Comparison of ENCODE assay signal across 1 cellular context in the genomic region with DNA sequence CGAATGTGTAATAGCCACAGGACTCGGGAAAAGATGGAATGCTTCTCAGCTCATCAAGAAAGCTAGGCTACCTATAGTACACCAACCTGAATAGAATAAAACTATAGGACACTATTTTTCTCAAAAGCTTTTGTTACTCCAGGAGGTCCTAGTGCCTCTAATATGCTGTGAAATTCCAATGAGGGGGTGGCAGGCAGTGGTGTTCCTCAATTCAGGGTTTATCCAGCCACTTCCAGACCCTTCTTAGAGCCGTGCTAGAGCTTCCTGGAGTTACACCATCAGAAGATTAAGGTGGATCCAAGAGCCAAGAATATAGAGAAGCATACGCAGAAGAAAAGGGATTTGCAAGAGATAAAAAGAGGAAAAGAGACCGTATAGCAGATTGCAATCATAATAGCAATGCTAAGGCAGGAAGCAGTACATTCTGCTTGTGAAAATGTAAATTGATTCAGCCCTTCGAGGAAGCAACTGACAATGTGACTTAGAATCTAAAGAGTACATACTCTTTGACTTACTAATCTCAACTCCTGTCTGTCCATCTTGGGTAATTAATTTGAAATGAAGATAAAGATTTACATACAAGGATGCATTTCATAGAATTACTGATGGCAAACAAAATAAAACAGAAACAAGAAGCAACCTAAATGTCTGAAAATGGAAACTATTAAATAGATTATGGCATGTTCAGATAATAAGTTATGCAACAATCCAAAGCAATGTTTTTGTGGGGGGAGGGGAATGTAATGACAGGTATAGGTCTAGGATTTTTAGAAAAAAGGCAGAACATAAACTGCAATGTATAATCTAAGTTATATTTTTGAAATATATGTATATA.
A peak's percentile ranks its signal among the peaks of the same experiment; 100 is the strongest.
TF ChIP-seq lines count a peak whose summit lies in the region.

No MANE protein-coding gene starts in this region.

TF ChIP-seq in K562, 482 proteins besides CTCF, POLR2A, EP300 and RAD21 (continued from another document and continues in another):
- TF ChIP-seq ZBTB5 (IDR thresholded peaks at IDR 0.05) (no peak), TSC22D4 (tag; IDR thresholded peaks at IDR 0.05) (no peak), ZNF146 (CRISPR knock-in tag; IDR thresholded peaks at IDR 0.05; ENCODE audit: unreplicated experiment) (no peak), ELF4 (CRISPR knock-in tag; IDR thresholded peaks at IDR 0.05) (no peak), MLLT1 (IDR thresholded peaks at IDR 0.05) (peak; percentile 87 to 94), RHOXF2B (CRISPR knock-in tag; conservative IDR thresholded peaks at IDR 0.05) (no peak), IFI16 (CRISPR knock-in tag; IDR thresholded peaks at IDR 0.05) (no peak), DPF2 (IDR thresholded peaks at IDR 0.05) (peak; percentile 62; the same call in 1 of the 2 replicates), ZNF174 (CRISPR knock-in tag; IDR thresholded peaks at IDR 0.05) (no peak), HNRNPUL1 (IDR thresholded peaks at IDR 0.05; ENCODE audit: low read length) (no peak), BHLHE40 (IDR thresholded peaks at IDR 0.05; ENCODE audit: low read length) (no peak), ARNT (IDR thresholded peaks at IDR 0.05) (0 out of 4 replicates have a peak, but pooled peaks of 1 of the 2 experiments have one; percentile 58), THRAP3 (IDR thresholded peaks at IDR 0.05; ENCODE audit: borderline replicate concordance) (no peak), GTF2F1 (IDR thresholded peaks at IDR 0.05; ENCODE audit: low read depth, low read length) (no peak), SMAD2 (IDR thresholded peaks at IDR 0.05; ENCODE audit: low read depth, low read length) (no peak), STAG1 (CRISPR knock-in tag; IDR thresholded peaks at IDR 0.05; ENCODE audit: borderline replicate concordance) (no peak), ZNF280B (CRISPR knock-in tag; IDR thresholded peaks at IDR 0.05) (no peak), ZNF75A (CRISPR knock-in tag; IDR thresholded peaks at IDR 0.05) (no peak), ZNF324 (CRISPR knock-in tag; IDR thresholded peaks at IDR 0.05) (no peak), ZNF347 (CRISPR knock-in tag; IDR thresholded peaks at IDR 0.05; ENCODE audit: low read depth) (no peak), SAFB2 (IDR thresholded peaks at IDR 0.05; ENCODE audit: borderline replicate concordance, low read depth, low read length, severe bottlenecking) (no peak), CC2D1A (IDR thresholded peaks at IDR 0.05) (0 out of 2 replicates have a peak, but pooled peaks have one; percentile 10), BMI1 (IDR thresholded peaks at IDR 0.05; ENCODE audit: low read length) (no peak), RBFOX2 (IDR thresholded peaks at IDR 0.05; ENCODE audit: low read depth, low read length) (no peak), ZNF431 (CRISPR knock-in tag; IDR thresholded peaks at IDR 0.05) (no peak), ZNF318 (IDR thresholded peaks at IDR 0.05; ENCODE audit: borderline replicate concordance in 1 of 2, low read depth in 1 of 2) (no peak), MCM5 (IDR thresholded peaks at IDR 0.05; ENCODE audit: low read depth) (no peak), TARDBP (IDR thresholded peaks at IDR 0.05) (no peak), POLR2B (IDR thresholded peaks at IDR 0.05; ENCODE audit: low read depth, partially characterized antibody) (no peak), ATF7 (IDR thresholded peaks at IDR 0.05) (no peak), TCF7 (IDR thresholded peaks at IDR 0.05; ENCODE audit: borderline replicate concordance) (no peak), BRD4 (IDR thresholded peaks at IDR 0.05) (no peak), TOE1 (IDR thresholded peaks at IDR 0.05; ENCODE audit: borderline replicate concordance) (no peak), TOE1 (CRISPR knock-in tag; IDR thresholded peaks at IDR 0.05; ENCODE audit: borderline replicate concordance, low read depth) (no peak), KDM4B (IDR thresholded peaks at IDR 0.05; ENCODE audit: borderline replicate concordance in 2 of 2, low read depth in 1 of 2) (no peak), MBD2 (IDR thresholded peaks at IDR 0.05; ENCODE audit: borderline replicate concordance, low read depth) (no peak), MXI1 (IDR thresholded peaks at IDR 0.05; ENCODE audit: low read depth, low read length) (no peak), CCNT2 (IDR thresholded peaks at IDR 0.05; ENCODE audit: borderline replicate concordance, extremely low read depth, insufficient read length, low read depth, low read length) (no peak)
- TF ChIP-seq, protein P1, sequence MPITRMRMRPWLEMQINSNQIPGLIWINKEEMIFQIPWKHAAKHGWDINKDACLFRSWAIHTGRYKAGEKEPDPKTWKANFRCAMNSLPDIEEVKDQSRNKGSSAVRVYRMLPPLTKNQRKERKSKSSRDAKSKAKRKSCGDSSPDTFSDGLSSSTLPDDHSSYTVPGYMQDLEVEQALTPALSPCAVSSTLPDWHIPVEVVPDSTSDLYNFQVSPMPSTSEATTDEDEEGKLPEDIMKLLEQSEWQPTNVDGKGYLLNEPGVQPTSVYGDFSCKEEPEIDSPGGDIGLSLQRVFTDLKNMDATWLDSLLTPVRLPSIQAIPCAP (CRISPR knock-in tag; IDR thresholded peaks at IDR 0.05; ENCODE audit: borderline replicate concordance), result no peak
- TF ChIP-seq, protein P2, sequence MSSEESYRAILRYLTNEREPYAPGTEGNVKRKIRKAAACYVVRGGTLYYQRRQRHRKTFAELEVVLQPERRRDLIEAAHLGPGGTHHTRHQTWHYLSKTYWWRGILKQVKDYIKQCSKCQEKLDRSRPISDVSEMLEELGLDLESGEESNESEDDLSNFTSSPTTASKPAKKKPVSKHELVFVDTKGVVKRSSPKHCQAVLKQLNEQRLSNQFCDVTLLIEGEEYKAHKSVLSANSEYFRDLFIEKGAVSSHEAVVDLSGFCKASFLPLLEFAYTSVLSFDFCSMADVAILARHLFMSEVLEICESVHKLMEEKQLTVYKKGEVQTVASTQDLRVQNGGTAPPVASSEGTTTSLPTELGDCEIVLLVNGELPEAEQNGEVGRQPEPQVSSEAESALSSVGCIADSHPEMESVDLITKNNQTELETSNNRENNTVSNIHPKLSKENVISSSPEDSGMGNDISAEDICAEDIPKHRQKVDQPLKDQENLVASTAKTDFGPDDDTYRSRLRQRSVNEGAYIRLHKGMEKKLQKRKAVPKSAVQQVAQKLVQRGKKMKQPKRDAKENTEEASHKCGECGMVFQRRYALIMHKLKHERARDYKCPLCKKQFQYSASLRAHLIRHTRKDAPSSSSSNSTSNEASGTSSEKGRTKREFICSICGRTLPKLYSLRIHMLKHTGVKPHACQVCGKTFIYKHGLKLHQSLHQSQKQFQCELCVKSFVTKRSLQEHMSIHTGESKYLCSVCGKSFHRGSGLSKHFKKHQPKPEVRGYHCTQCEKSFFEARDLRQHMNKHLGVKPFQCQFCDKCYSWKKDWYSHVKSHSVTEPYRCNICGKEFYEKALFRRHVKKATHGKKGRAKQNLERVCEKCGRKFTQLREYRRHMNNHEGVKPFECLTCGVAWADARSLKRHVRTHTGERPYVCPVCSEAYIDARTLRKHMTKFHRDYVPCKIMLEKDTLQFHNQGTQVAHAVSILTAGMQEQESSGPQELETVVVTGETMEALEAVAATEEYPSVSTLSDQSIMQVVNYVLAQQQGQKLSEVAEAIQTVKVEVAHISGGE (CRISPR knock-in tag; IDR thresholded peaks at IDR 0.05), result no peak
- TF ChIP-seq, protein P3, sequence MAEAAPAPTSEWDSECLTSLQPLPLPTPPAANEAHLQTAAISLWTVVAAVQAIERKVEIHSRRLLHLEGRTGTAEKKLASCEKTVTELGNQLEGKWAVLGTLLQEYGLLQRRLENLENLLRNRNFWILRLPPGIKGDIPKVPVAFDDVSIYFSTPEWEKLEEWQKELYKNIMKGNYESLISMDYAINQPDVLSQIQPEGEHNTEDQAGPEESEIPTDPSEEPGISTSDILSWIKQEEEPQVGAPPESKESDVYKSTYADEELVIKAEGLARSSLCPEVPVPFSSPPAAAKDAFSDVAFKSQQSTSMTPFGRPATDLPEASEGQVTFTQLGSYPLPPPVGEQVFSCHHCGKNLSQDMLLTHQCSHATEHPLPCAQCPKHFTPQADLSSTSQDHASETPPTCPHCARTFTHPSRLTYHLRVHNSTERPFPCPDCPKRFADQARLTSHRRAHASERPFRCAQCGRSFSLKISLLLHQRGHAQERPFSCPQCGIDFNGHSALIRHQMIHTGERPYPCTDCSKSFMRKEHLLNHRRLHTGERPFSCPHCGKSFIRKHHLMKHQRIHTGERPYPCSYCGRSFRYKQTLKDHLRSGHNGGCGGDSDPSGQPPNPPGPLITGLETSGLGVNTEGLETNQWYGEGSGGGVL (CRISPR knock-in tag; IDR thresholded peaks at IDR 0.05), result no peak
